ENCODE assay signal across 20 cellular contexts in genomic region chr11:47014097-47014496, GRCh38.
DNase-seq lines count a peak whose midpoint lies in the region; ATAC-seq, FAIRE-seq and TF ChIP-seq lines count a peak whose summit lies in the region.
"Had no signal": no experiment of that assay in that cellular context is flagged by ENCODE, and none has a peak within 500 bp of the region (broad histone marks: within the 10 kb centered on the region; RNA-seq: fewer than 3 reads in every experiment).

No MANE protein-coding gene starts in this region.

- no peak for DNase-seq in HepG2 (ENCODE audit: low spot score)
- no peak for DNase-seq in right lobe of liver
- DNase-seq in HuH-7.5 (ENCODE audit: low spot score): no peak
- DNase-seq: BE2C; C1 segment of cervical spinal cord; Caco-2; CD4-positive, CD25-positive, alpha-beta regulatory T cell; GDM1; GM23248; HCEC 1CT; HFFc6; IMR-90; KBM-7 had no signal

- TF ChIP-seq CTCF in HepG2 (CRISPR knock-in tag; IDR thresholded peaks at IDR 0.05): no peak
- no peak for TF ChIP-seq CTCF in right lobe of liver (IDR thresholded peaks at IDR 0.05)
- no peak for TF ChIP-seq CTCF in HEK293 (tag by site-specific recombination; IDR thresholded peaks at IDR 0.05)

- no peaks in the 10 kb centered on the region for H3K9me3 Mint-ChIP-seq in activated T-helper 17 cell treated with anti-CD3 and anti-CD28 coated beads, Interleukin-2, amount 50 U/mL, for 72 hours
- H3K9me3 Mint-ChIP-seq: HFFc6 had no signal

- FAIRE-seq in HepG2 (lab: Jason Lieb, UNC): no peak
- FAIRE-seq: D721Med, GM12892, GM18507 had no signal

- H3K36me3 ChIP-seq in HepG2 (replicated peaks in 1 of 2; ENCODE audit: control insufficient read depth in 1 of 2, insufficient read depth in 2 of 2, low read length in 2 of 2) (no peaks in the 10 kb centered on the region), right lobe of liver (no peaks in the 10 kb centered on the region), HEK293 (ENCODE audit: control insufficient read depth in 2 of 2, insufficient read depth in 1 of 2, low read length in 2 of 2) (no peaks in the 10 kb centered on the region)
- H3K36me3 ChIP-seq: BE2C had no signal

- POLR2A ChIA-PET in HepG2 (lab: Yijun Ruan, JAX) (no interaction called here), HEK293 (lab: Yijun Ruan, JAX) (no interaction called here)

- no peak for ATAC-seq in HepG2
- ATAC-seq in right lobe of liver: no peak
- ATAC-seq in activated T-helper 17 cell treated with anti-CD3 and anti-CD28 coated beads, Interleukin-2, amount 50 U/mL, for 72 hours (replicated peaks): no peak
- no peak for ATAC-seq in HG02885 (IDR thresholded peaks at IDR 0.05; ENCODE audit: poor library complexity, unreplicated experiment)
- no peak for ATAC-seq in HG03280 (IDR thresholded peaks at IDR 0.05; ENCODE audit: unreplicated experiment)

- H3K27ac ChIP-seq in HepG2 (ENCODE audit: extremely low read length, insufficient read depth, low read length): no peak overlapping the region
- H3K27ac ChIP-seq in right lobe of liver: no peak overlapping the region
- H3K27ac ChIP-seq in HEK293 (ENCODE audit: extremely low read depth, low read depth, low read length): no peak overlapping the region
- H3K27ac ChIP-seq: GM23248 had no signal

- no peak overlapping the region for H3K4me2 ChIP-seq in HepG2 (ENCODE audit: low read depth, low read length)

- no peaks in the 10 kb centered on the region for H3K79me2 ChIP-seq in HepG2 (ENCODE audit: insufficient read depth, low read length)

- CTCF ChIA-PET in HepG2 (lab: Yijun Ruan, JAX; ENCODE audit: low intra/inter-chr PET ratio, low total read pairs): no interaction called here
- CTCF ChIA-PET in HEK293 (lab: Yijun Ruan, JAX): no interaction called here

- H4K20me1 ChIP-seq in HepG2 (ENCODE audit: insufficient read depth, low read length): no peaks in the 10 kb centered on the region

- H3K4me3 ChIP-seq in HepG2 (replicated peaks in 1 of 3; ENCODE audit: insufficient read depth in 1 of 3, low read depth in 2 of 3, low read length in 3 of 3) (no peak overlapping the region), right lobe of liver (no peak overlapping the region), HEK293 (ENCODE audit: low read depth, low read length) (no peak overlapping the region)
- H3K4me3 ChIP-seq: GM23248 had no signal

- H2AFZ ChIP-seq in HepG2 (ENCODE audit: low read length): no peak overlapping the region
- H2AFZ ChIP-seq: GM23248 had no signal

- H3K27me3 ChIP-seq in HepG2 (ENCODE audit: control insufficient read depth in 1 of 2, insufficient read depth in 2 of 2, low read length in 2 of 2): no peaks in the 10 kb centered on the region
- no peaks in the 10 kb centered on the region for H3K27me3 ChIP-seq in right lobe of liver
- H3K27me3 ChIP-seq: BE2C had no signal

- H3K4me1 Mint-ChIP-seq in activated T-helper 17 cell treated with anti-CD3 and anti-CD28 coated beads, Interleukin-2, amount 50 U/mL, for 72 hours: peaks cover 5% of the 10 kb centered on the region

- in situ Hi-C loops in HepG2 (cut with HindIII; ENCODE audit: extremely low pct_ligation_motif_present, low pct_unique_long_range_greater_than_20kb): no loop called here

- H3K27me3 Mint-ChIP-seq in activated T-helper 17 cell treated with anti-CD3 and anti-CD28 coated beads, Interleukin-2, amount 50 U/mL, for 72 hours: no peaks in the 10 kb centered on the region
- H3K27me3 Mint-ChIP-seq: CD4-positive, CD25-positive, alpha-beta regulatory T cell had no signal

- H3K4me3 Mint-ChIP-seq in activated T-helper 17 cell treated with anti-CD3 and anti-CD28 coated beads, Interleukin-2, amount 50 U/mL, for 72 hours: no peak overlapping the region
- H3K4me3 Mint-ChIP-seq: CD4-positive, CD25-positive, alpha-beta regulatory T cell; HFFc6 had no signal

- H3K9me3 ChIP-seq in HepG2 (ENCODE audit: low read length) (no peaks in the 10 kb centered on the region), right lobe of liver (no peaks in the 10 kb centered on the region), HEK293 (ENCODE audit: control insufficient read depth, insufficient read depth, low read depth, low read length) (no peaks in the 10 kb centered on the region)
- H3K9me3 ChIP-seq: BE2C, Caco-2 had no signal

- intact Hi-C loops in HepG2 (cut with micrococcal nuclease; ENCODE audit: unreplicated experiment): no loop called here
- intact Hi-C loops in right lobe of liver (cut with DNase I): no loop called here

- H3K9ac ChIP-seq in HepG2 (ENCODE audit: insufficient read depth, low read depth, low read length): no peak overlapping the region
- H3K9ac ChIP-seq: GM23248 had no signal

- TF ChIP-seq EP300 in HepG2 (IDR thresholded peaks at IDR 0.05; ENCODE audit: low read depth in 2 of 2, low read length in 2 of 2) (no peak), HepG2 (CRISPR knock-in tag; IDR thresholded peaks at IDR 0.05; ENCODE audit: borderline replicate concordance) (no peak)

- 97% methylated on average over 3 of the region's 3 CpGs for WGBS in HepG2 (ENCODE audit: low lambda C conversion rate)
- WGBS in right lobe of liver (ENCODE audit: insufficient coverage, low coverage, low lambda C conversion rate, missing lambda C conversion rate): 96% methylated on average over 3 of the region's 3 CpGs

- H3K4me1 ChIP-seq in HepG2 (ENCODE audit: insufficient read depth, low read length) (peaks cover 9% of the 10 kb centered on the region), right lobe of liver (peaks cover 0 to 5% (median 0%) of the 10 kb centered on the region in 4 donors), HEK293 (ENCODE audit: control insufficient read depth, insufficient read depth, low read length) (no peaks in the 10 kb centered on the region)
- H3K4me1 ChIP-seq: BE2C, Caco-2 had no signal

- peaks cover 13% of the 10 kb centered on the region for H3K36me3 Mint-ChIP-seq in activated T-helper 17 cell treated with anti-CD3 and anti-CD28 coated beads, Interleukin-2, amount 50 U/mL, for 72 hours (ENCODE audit: low read depth)

- TF ChIP-seq POLR2A in HepG2 (IDR thresholded peaks at IDR 0.05; ENCODE audit: insufficient read depth in 1 of 2, low read depth in 2 of 2, low read length in 2 of 2) (no peak), right lobe of liver (IDR thresholded peaks at IDR 0.05) (no peak)

- no TSS peak for BruUV-seq in HepG2 (replicated peaks; lab: Mats Ljungman, UMichigan)

- H3K27ac Mint-ChIP-seq in activated T-helper 17 cell treated with anti-CD3 and anti-CD28 coated beads, Interleukin-2, amount 50 U/mL, for 72 hours: peak overlapping the region; percentile 5
- H3K27ac Mint-ChIP-seq: HFFc6 had no signal

- no peak for TF ChIP-seq RAD21 in HepG2 (CRISPR knock-in tag; IDR thresholded peaks at IDR 0.05)

TF ChIP-seq in HepG2, 621 proteins besides CTCF, POLR2A, EP300 and RAD21:
- TF ChIP-seq THAP8 (CRISPR knock-in tag; IDR thresholded peaks at IDR 0.05; ENCODE audit: borderline replicate concordance) (no peak), ZNF33B (CRISPR knock-in tag; IDR thresholded peaks at IDR 0.05) (no peak), YEATS4 (CRISPR knock-in tag; IDR thresholded peaks at IDR 0.05; ENCODE audit: borderline replicate concordance) (no peak), MTA3 (CRISPR knock-in tag; IDR thresholded peaks at IDR 0.05) (no peak), FOXP1 (IDR thresholded peaks at IDR 0.05) (peak; percentile 24; the same call in 1 of the 2 replicates), FOXP1 (CRISPR knock-in tag; IDR thresholded peaks at IDR 0.05) (no peak), ZEB1 (IDR thresholded peaks at IDR 0.05; ENCODE audit: insufficient replicate concordance, low read depth) (no peak)

TF ChIP-seq in HEK293, 187 proteins besides CTCF, POLR2A, EP300 and RAD21:
- no peak for TF ChIP-seq ZNF280C (tag by site-specific recombination; IDR thresholded peaks at IDR 0.05)
- no peak for TF ChIP-seq MEIS1 (CRISPR knock-in tag; IDR thresholded peaks at IDR 0.05; ENCODE audit: borderline replicate concordance)
- TF ChIP-seq PRDM1 (tag by site-specific recombination; IDR thresholded peaks at IDR 0.05): peak; percentile 87
- TF ChIP-seq ZNF366 (tag by site-specific recombination; conservative IDR thresholded peaks at IDR 0.05): peak; percentile 81
